ENCODE assay signal across 8 cellular contexts in the genomic region with DNA sequence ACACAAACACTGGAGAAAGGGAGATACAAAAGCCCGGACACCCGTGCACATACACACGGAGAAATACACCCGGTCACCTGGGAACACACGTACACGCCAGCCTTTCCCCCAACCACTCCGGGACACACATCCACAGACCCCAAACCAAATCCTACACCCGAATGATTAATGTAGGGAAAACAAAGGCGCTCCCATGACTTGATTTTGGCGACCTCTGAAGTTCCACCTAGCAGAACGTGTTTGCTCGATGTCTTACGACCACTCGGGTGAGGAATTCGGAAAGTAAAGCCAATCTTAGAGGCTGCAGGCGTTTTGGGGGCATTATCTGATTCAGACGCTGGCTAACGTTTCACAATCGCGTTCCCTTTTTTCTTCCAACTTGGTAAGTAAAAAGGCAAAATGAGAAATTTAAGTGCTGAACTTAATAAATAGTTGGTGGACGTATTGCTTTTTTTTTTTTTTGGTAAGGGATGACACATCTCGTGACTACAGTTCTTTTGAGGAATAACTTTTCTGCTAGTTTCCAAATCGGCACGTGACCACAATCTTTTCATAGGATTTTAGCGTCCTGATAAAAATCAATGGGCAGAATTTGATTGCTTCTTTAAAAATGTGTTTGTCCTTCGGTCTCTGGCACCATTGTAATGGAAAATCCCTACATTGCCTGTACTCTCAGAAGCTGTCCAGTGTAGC. TPM values are rescaled to one million over a fixed set of nuclear protein-coding genes. Genes with fewer than 3 reads are reported as not detected.
A peak's percentile ranks its signal among the peaks of the same experiment; 100 is the strongest.
DNase-seq lines count a peak whose midpoint lies in the region; ATAC-seq, FAIRE-seq and TF ChIP-seq lines count a peak whose summit lies in the region.

No MANE protein-coding gene starts in this region.

- H4K20me1 ChIP-seq in Karpas-422 (ENCODE audit: insufficient read depth, low read depth, low read length) (peaks cover 9% of the 10 kb centered on the region; the same call in 1 of the 2 replicates), K562 (replicated peaks; ENCODE audit: control insufficient read depth, insufficient read depth, low read length) (peaks cover 11% of the 10 kb centered on the region; the same call in 1 of the 2 replicates)

- peak; percentile 54 for DNase-seq in Karpas-422
- peak in 1 of 4 experiments; percentile 42 for DNase-seq in K562 (ENCODE audit: extremely low read depth in 1 of 4, low spot score in 3 of 4)
- DNase-seq in left kidney (ENCODE audit: low read depth, low spot score) = peak; percentile 44
- no peak for DNase-seq in DMS153 treated with DMSO at 0.1 percent for 48 hours (lab: John Stamatoyannopoulos, UW; ENCODE audit: unreplicated experiment)
- DNase-seq in GM13977 (ENCODE audit: low spot score) = no peak
- no peak for DNase-seq in stimulated activated naive CD4-positive, alpha-beta T cell treated with Interleukin-2 at 50 U/mL for 16 hours (lab: John Stamatoyannopoulos, UW)

- H3K36me3 ChIP-seq in Karpas-422 (ENCODE audit: insufficient read depth, low read length) (no peaks in the 10 kb centered on the region), K562 (ENCODE audit: control insufficient read depth, insufficient read depth, low read length) (peaks cover 9% of the 10 kb centered on the region; the same call in 1 of the 3 replicates), thymus (ENCODE audit: control insufficient read depth, insufficient read depth) (no peaks in the 10 kb centered on the region)

- no peak for TF ChIP-seq CTCF in GM12875 (IDR thresholded peaks at IDR 0.05; ENCODE audit: borderline replicate concordance, insufficient read depth, low read depth, low read length)
- TF ChIP-seq CTCF in K562 (IDR thresholded peaks at IDR 0.05 in 2 of 3, conservative IDR thresholded peaks at IDR 0.05 in 1 of 3; ENCODE audit: insufficient read depth in 2 of 3, low read depth in 1 of 3, low read length in 3 of 3) = no peak
- no peak for TF ChIP-seq CTCF in GM13977 (IDR thresholded peaks at IDR 0.05; ENCODE audit: extremely low read depth, insufficient read depth, missing control alignments)

- H3K4me3 ChIP-seq in GM12875 (ENCODE audit: low read depth, low read length) (peak overlapping the region; percentile 93), Karpas-422 (ENCODE audit: low read length) (peak overlapping the region; percentile 70), K562 (peak overlapping the region; percentile 95), thymus (ENCODE audit: low read length) (peak overlapping the region; percentile 80)

- peak overlapping the region; percentile 73 for H3K27ac ChIP-seq in Karpas-422 (ENCODE audit: low read length)
- H3K27ac ChIP-seq in K562 (ENCODE audit: extremely low read depth, low read depth, low read length) = peak overlapping the region; percentile 93
- H3K27ac ChIP-seq in thymus (ENCODE audit: low read depth) = peak overlapping the region; percentile 94

- no peaks in the 10 kb centered on the region for H3K9me2 ChIP-seq in Karpas-422 (replicated peaks; ENCODE audit: insufficient read depth, low read length)

- ATAC-seq in K562 = peak; percentile 1; the same call in 2 of the 3 replicates

- WGBS in K562 (ENCODE audit: insufficient coverage, low coverage, missing lambda C conversion rate) = 1% methylated on average over 21 of the region's 26 CpGs
- WGBS in thymus = under 1% methylated on average over 26 of the region's 26 CpGs

- no peak for TF ChIP-seq EP300 in K562 (IDR thresholded peaks at IDR 0.05; ENCODE audit: low read length)

- TF ChIP-seq POLR2A in K562 (conservative IDR thresholded peaks at IDR 0.05) = no peak

- no peaks in the 10 kb centered on the region for H3K9me1 ChIP-seq in K562 (ENCODE audit: control insufficient read depth, insufficient read depth, low read length)

- no peaks in the 10 kb centered on the region for H3K9me3 ChIP-seq in Karpas-422 (ENCODE audit: low read length)
- H3K9me3 ChIP-seq in K562 (replicated peaks; ENCODE audit: control insufficient read depth, insufficient read depth, low read depth, low read length) = no peaks in the 10 kb centered on the region
- H3K9me3 ChIP-seq in thymus (ENCODE audit: control insufficient read depth) = no peaks in the 10 kb centered on the region

- CTCF ChIA-PET in K562 (lab: Yijun Ruan, JAX; ENCODE audit: low intra/inter-chr PET ratio) = no interaction called here

- BruUV-seq in K562 (replicated peaks; lab: Mats Ljungman, UMichigan) = TSS peak; percentile 51

- POLR2A ChIA-PET in K562 (lab: Yijun Ruan, JAX) = interaction anchor here (1.1 kb wide), 1 partner anchor 10 kb away, joined by 4 read pairs; no protein-coding TSS in a partner anchor

- no peaks in the 10 kb centered on the region for H3K27me3 ChIP-seq in Karpas-422 (ENCODE audit: low read length)
- H3K27me3 ChIP-seq in K562 (ENCODE audit: control insufficient read depth in 2 of 2, insufficient read depth in 2 of 2, low read length in 2 of 2) = no peaks in the 10 kb centered on the region
- H3K27me3 ChIP-seq in thymus (ENCODE audit: control insufficient read depth, insufficient read depth) = no peaks in the 10 kb centered on the region

- intact Hi-C loops in K562 (cut with micrococcal nuclease) = loop anchor here (1.0 to 2.0 kb wide), 2 partner anchors 20 to 31 kb away; no protein-coding TSS in a partner anchor

- H3K79me2 ChIP-seq in Karpas-422 (ENCODE audit: low read length) = peaks cover 56% of the 10 kb centered on the region
- H3K79me2 ChIP-seq in K562 (ENCODE audit: control insufficient read depth, insufficient read depth, low read length) = peaks cover 55% of the 10 kb centered on the region

- FAIRE-seq in K562 (lab: Jason Lieb, UNC) = peak; percentile 29

- H2AFZ ChIP-seq in Karpas-422 (ENCODE audit: low read length) (no peak overlapping the region), K562 (ENCODE audit: low read depth, low read length) (peak overlapping the region; percentile 97)

- H3K9ac ChIP-seq in Karpas-422 (ENCODE audit: low read length) (peak overlapping the region; percentile 84), K562 (ENCODE audit: insufficient read depth in 1 of 2, low read depth in 2 of 2, low read length in 2 of 2) (peak overlapping the region; percentile 92)

- no peak for TF ChIP-seq RAD21 in K562 (CRISPR knock-in tag; conservative IDR thresholded peaks at IDR 0.05 in 1 of 2, IDR thresholded peaks at IDR 0.05 in 1 of 2)

- in situ Hi-C loops in K562 (cut with MboI) = no loop called here
- in situ Hi-C loops in GM13977 (cut with MboI; ENCODE audit: low pct_unique_long_range_greater_than_20kb, low sequenced_read_pairs, unreplicated experiment) = loop anchor here (25.0 kb wide), 2 partner anchors 102 to 702 kb away; a partner anchor contains a TSS

- H3K4me1 ChIP-seq in Karpas-422 (ENCODE audit: low read length) (peaks cover 75% of the 10 kb centered on the region), K562 (replicated peaks in 1 of 2; ENCODE audit: control insufficient read depth in 2 of 2, insufficient read depth in 2 of 2, low read length in 2 of 2) (peaks cover 6 to 24% of the 10 kb centered on the region in 2 experiments; a peak in 2 of 5 replicates), thymus (ENCODE audit: control insufficient read depth, insufficient read depth, low read length) (no peaks in the 10 kb centered on the region)

- H3K4me2 ChIP-seq in Karpas-422 (ENCODE audit: low read depth, low read length, poor library complexity, severe bottlenecking) = peak overlapping the region; percentile 75
- H3K4me2 ChIP-seq in K562 (ENCODE audit: insufficient read depth, low read length) = peak overlapping the region; percentile 89

RNA-seq across cellular contexts. Expression of a gene that starts 0.7 kb away (rescaled TPM):
- total RNA-seq in Karpas-422 (2014; rRNA removed; shearing (Covaris generic); ENCODE audit: low replicate concordance) = 56.6 and 59.3 TPM in 2 replicates
- 5.0 and 12.8 TPM in 2 replicates for total RNA-seq in K562 (2011; cell fraction: chromatin; rRNA removed; ENCODE audit: low replicate concordance)
- total RNA-seq in K562 (2011; cell fraction: nucleolus; rRNA removed) = 2.5 and 5.3 TPM in 2 replicates
- total RNA-seq in K562 (2011; cell fraction: nucleoplasm; rRNA removed) = 6.5 and 10.2 TPM in 2 replicates
- total RNA-seq in K562 (2014; rRNA removed) (13.5 and 17.3 TPM in 2 replicates), K562 (2014; rRNA removed; fragmentation: Illumina TruSeq; extraction: Trizol) (19.0 and 19.7 TPM in 2 replicates), K562 (2015; rRNA removed; fragmentation: Illumina TruSeq; extraction: Trizol) (17.7 and 18.4 TPM in 2 replicates), K562 (2021) (17.8 and 18.3 TPM in 2 replicates)
- polyA plus RNA-seq in K562 (2011; rRNA removed) (13.5 and 16.1 TPM in 2 replicates), K562 (2014; fragmentation: Illumina TruSeq; extraction: Trizol) (17.6 and 20.5 TPM in 2 replicates), K562 (2014; fragmentation: Nextera tagmentation; extraction: Ambion mirVana) (10 to 100 TPM; 14.8 to 15.5 TPM), K562 (2014; rRNA removed) (19.2 and 20.8 TPM in 2 replicates), thymus (33.4 TPM)
- polyA plus RNA-seq in K562 (2011; cell fraction: cytosol; rRNA removed) = 6.9 and 12.9 TPM in 2 replicates
- 5.0 and 8.8 TPM in 2 replicates for polyA plus RNA-seq in K562 (2011; cell fraction: nucleus; rRNA removed)
- 13.8 and 15.4 TPM in 2 replicates for polyA plus RNA-seq in K562 (2012)
- 12.5 and 18.7 TPM in 2 replicates for polyA minus RNA-seq in K562 (2011; rRNA and poly(A)+ RNA removed)
- polyA minus RNA-seq in K562 (2011; cell fraction: cytosol; rRNA and poly(A)+ RNA removed) = 3.2 and 5.9 TPM in 2 replicates
- polyA minus RNA-seq in K562 (2011; cell fraction: nucleus; rRNA and poly(A)+ RNA removed) = 2.8 and 3.9 TPM in 2 replicates

RNA-seq across cellular contexts. Expression of a gene that starts 36.7 kb away (rescaled TPM):
- 3.4 and 4.3 TPM in 2 replicates for total RNA-seq in Karpas-422 (2014; rRNA removed; shearing (Covaris generic); ENCODE audit: low replicate concordance)
- 3.6 and 6.2 TPM in 2 replicates for total RNA-seq in K562 (2011; cell fraction: chromatin; rRNA removed; ENCODE audit: low replicate concordance)
- 2.2 and 2.9 TPM in 2 replicates for total RNA-seq in K562 (2011; cell fraction: nucleolus; rRNA removed)
- total RNA-seq in K562 (2011; cell fraction: nucleoplasm; rRNA removed) = 3.7 and 5.6 TPM in 2 replicates
- total RNA-seq in K562 (2014; rRNA removed) = 0.98 and 1.2 TPM in 2 replicates
- 2.2 and 2.4 TPM in 2 replicates for total RNA-seq in K562 (2014; rRNA removed; fragmentation: Illumina TruSeq; extraction: Trizol)
- total RNA-seq in K562 (2015; rRNA removed; fragmentation: Illumina TruSeq; extraction: Trizol) = 2.0 and 2.2 TPM in 2 replicates
- 1.5 and 1.9 TPM in 2 replicates for total RNA-seq in K562 (2021)
- polyA plus RNA-seq in K562 (2011; rRNA removed) = 2.5 and 2.8 TPM in 2 replicates
- polyA plus RNA-seq in K562 (2011; cell fraction: cytosol; rRNA removed) = 0.48 and 0.88 TPM in 2 replicates
- 1.5 and 3.1 TPM in 2 replicates for polyA plus RNA-seq in K562 (2011; cell fraction: nucleus; rRNA removed)
- 0.91 and 1.6 TPM in 2 replicates for polyA plus RNA-seq in K562 (2012)
- 1.7 and 2.0 TPM in 2 replicates for polyA plus RNA-seq in K562 (2014; fragmentation: Illumina TruSeq; extraction: Trizol)
- polyA plus RNA-seq in K562 (2014; fragmentation: Nextera tagmentation; extraction: Ambion mirVana) = 1 to 10 TPM; 2.0 to 2.3 TPM
- 1.6 and 1.7 TPM in 2 replicates for polyA plus RNA-seq in K562 (2014; rRNA removed)
- 3.5 and 7.0 TPM in 2 replicates for polyA minus RNA-seq in K562 (2011; rRNA and poly(A)+ RNA removed)
- 0.91 and 1.0 TPM in 2 replicates for polyA minus RNA-seq in K562 (2011; cell fraction: cytosol; rRNA and poly(A)+ RNA removed)
- polyA minus RNA-seq in K562 (2011; cell fraction: nucleus; rRNA and poly(A)+ RNA removed) = 0.94 and 4.8 TPM in 2 replicates
- 6.9 TPM for polyA plus RNA-seq in thymus

RNA-seq across cellular contexts. Expression of a gene that starts 44.8 kb away (rescaled TPM):
- 29.5 and 60.5 TPM in 2 replicates for total RNA-seq in Karpas-422 (2014; rRNA removed; shearing (Covaris generic); ENCODE audit: low replicate concordance)
- 34.3 and 60.2 TPM in 2 replicates for total RNA-seq in K562 (2011; cell fraction: chromatin; rRNA removed; ENCODE audit: low replicate concordance)
- 23.8 and 24.1 TPM in 2 replicates for total RNA-seq in K562 (2011; cell fraction: nucleolus; rRNA removed)
- 38.8 and 60.5 TPM in 2 replicates for total RNA-seq in K562 (2011; cell fraction: nucleoplasm; rRNA removed)
- 10.3 and 15.3 TPM in 2 replicates for total RNA-seq in K562 (2014; rRNA removed)
- total RNA-seq in K562 (2014; rRNA removed; fragmentation: Illumina TruSeq; extraction: Trizol) = 26.1 and 31.1 TPM in 2 replicates
- 20.0 and 20.6 TPM in 2 replicates for total RNA-seq in K562 (2015; rRNA removed; fragmentation: Illumina TruSeq; extraction: Trizol)
- total RNA-seq in K562 (2021) = 15.6 and 18.6 TPM in 2 replicates
- 20.5 and 21.8 TPM in 2 replicates for polyA plus RNA-seq in K562 (2011; rRNA removed)
- 6.1 and 14.6 TPM in 2 replicates for polyA plus RNA-seq in K562 (2011; cell fraction: cytosol; rRNA removed)
- 17.4 and 17.5 TPM in 2 replicates for polyA plus RNA-seq in K562 (2011; cell fraction: nucleus; rRNA removed)
- 12.5 and 13.6 TPM in 2 replicates for polyA plus RNA-seq in K562 (2012)
- 13.1 and 13.7 TPM in 2 replicates for polyA plus RNA-seq in K562 (2014; fragmentation: Illumina TruSeq; extraction: Trizol)
- 10 to 100 TPM; 18.0 to 30.6 TPM for polyA plus RNA-seq in K562 (2014; fragmentation: Nextera tagmentation; extraction: Ambion mirVana)
- 15.8 and 15.9 TPM in 2 replicates for polyA plus RNA-seq in K562 (2014; rRNA removed)
- polyA minus RNA-seq in K562 (2011; rRNA and poly(A)+ RNA removed) = 13.3 and 17.2 TPM in 2 replicates
- 13.4 and 14.0 TPM in 2 replicates for polyA minus RNA-seq in K562 (2011; cell fraction: cytosol; rRNA and poly(A)+ RNA removed)
- polyA minus RNA-seq in K562 (2011; cell fraction: nucleus; rRNA and poly(A)+ RNA removed) = 9.6 and 18.8 TPM in 2 replicates
- 15.2 TPM for polyA plus RNA-seq in thymus

RNA-seq across cellular contexts. Expression of a gene that starts 44.9 kb away (rescaled TPM):
- 68.4 and 76.3 TPM in 2 replicates for total RNA-seq in Karpas-422 (2014; rRNA removed; shearing (Covaris generic); ENCODE audit: low replicate concordance)
- total RNA-seq in K562 (2011; cell fraction: chromatin; rRNA removed; ENCODE audit: low replicate concordance) = 29.4 and 85.0 TPM in 2 replicates
- 26.2 and 28.7 TPM in 2 replicates for total RNA-seq in K562 (2011; cell fraction: nucleolus; rRNA removed)
- 27.1 and 29.2 TPM in 2 replicates for total RNA-seq in K562 (2011; cell fraction: nucleoplasm; rRNA removed)
- 20.9 and 24.7 TPM in 2 replicates for total RNA-seq in K562 (2014; rRNA removed)
- total RNA-seq in K562 (2014; rRNA removed; fragmentation: Illumina TruSeq; extraction: Trizol) = 33.3 and 38.8 TPM in 2 replicates
- 31.3 and 33.9 TPM in 2 replicates for total RNA-seq in K562 (2015; rRNA removed; fragmentation: Illumina TruSeq; extraction: Trizol)
- 26.0 and 26.1 TPM in 2 replicates for total RNA-seq in K562 (2021)
- 28.2 and 30.2 TPM in 2 replicates for polyA plus RNA-seq in K562 (2011; rRNA removed)
- 8.4 and 11.1 TPM in 2 replicates for polyA plus RNA-seq in K562 (2011; cell fraction: cytosol; rRNA removed)
- 75.5 and 89.4 TPM in 2 replicates for polyA plus RNA-seq in K562 (2011; cell fraction: nucleus; rRNA removed)
- 20.2 and 23.8 TPM in 2 replicates for polyA plus RNA-seq in K562 (2012)
- polyA plus RNA-seq in K562 (2014; fragmentation: Illumina TruSeq; extraction: Trizol) = 23.4 and 30.1 TPM in 2 replicates
- 10 to 100 TPM; 22.0 to 49.1 TPM for polyA plus RNA-seq in K562 (2014; fragmentation: Nextera tagmentation; extraction: Ambion mirVana)
- 27.7 and 39.2 TPM in 2 replicates for polyA plus RNA-seq in K562 (2014; rRNA removed)
- polyA minus RNA-seq in K562 (2011; rRNA and poly(A)+ RNA removed) = 18.3 and 22.4 TPM in 2 replicates
- 6.8 and 8.9 TPM in 2 replicates for polyA minus RNA-seq in K562 (2011; cell fraction: cytosol; rRNA and poly(A)+ RNA removed)
- polyA minus RNA-seq in K562 (2011; cell fraction: nucleus; rRNA and poly(A)+ RNA removed) = 45.1 and 70.2 TPM in 2 replicates
- 137 TPM for polyA plus RNA-seq in thymus

Comparison
In these comparisons a context has a peak if more than half of its experiments do, and no peak if none do; other contexts are left out.
1. DNase-seq: peak in Karpas-422 (single experiment) and left kidney (single experiment); none in DMS153 treated with DMSO at 0.1 percent for 48 hours (single experiment), GM13977 (single experiment) and stimulated activated naive CD4-positive, alpha-beta T cell treated with Interleukin-2 at 50 U/mL for 16 hours (single experiment).
2. Peak in every context shown above with its lines, with median percentiles within 50 percentile points of each other: H3K4me3 ChIP-seq and H3K27ac ChIP-seq.